ENCODE assay signal across 23 cellular contexts in the genomic region with DNA sequence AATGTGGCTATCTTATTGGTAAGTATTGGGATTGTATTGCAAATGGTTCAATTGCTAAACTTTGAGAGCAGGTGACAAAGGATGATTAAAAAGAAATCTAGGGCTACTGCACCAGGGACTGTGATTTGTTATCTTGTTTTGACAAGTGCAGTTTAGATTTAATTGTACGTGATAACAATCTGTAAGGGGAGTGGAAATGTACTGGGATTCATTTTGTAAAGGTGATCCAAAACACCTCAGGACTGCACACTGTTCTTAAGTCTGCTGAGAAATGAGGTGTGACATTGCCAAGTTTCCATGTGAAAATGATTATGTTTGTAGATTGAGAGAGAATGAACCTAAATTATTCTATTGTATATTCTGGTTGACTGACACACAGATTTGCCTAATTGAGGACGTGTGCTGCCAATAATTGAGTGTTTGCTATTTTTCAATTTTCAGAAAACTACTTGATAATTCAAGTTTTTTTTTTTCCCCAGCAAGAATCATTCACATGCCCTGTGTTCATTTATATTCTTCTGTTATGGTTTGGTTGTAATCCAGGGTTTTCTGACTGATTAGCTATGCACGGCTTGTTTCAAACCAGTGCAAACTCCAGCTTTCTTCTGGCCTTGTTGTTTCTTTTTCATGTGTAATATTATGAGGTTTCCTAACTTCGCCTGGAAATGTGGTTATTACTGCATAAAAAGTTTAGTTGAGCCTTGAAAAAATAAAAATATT.
"Had no signal": no experiment of that assay in that cellular context is flagged by ENCODE, and none has a peak within 500 bp of the region (broad histone marks: within the 10 kb centered on the region; RNA-seq: fewer than 3 reads in every experiment).

No MANE protein-coding gene starts in this region.

- H3K27ac ChIP-seq: RWPE1 had no signal

- H3K9me3 ChIP-seq: MG63 had no signal

- H3K36me3 ChIP-seq: MG63 had no signal

- ATAC-seq: Panc1, PC-3, T-helper 17 cell had no signal

- H3K4me3 ChIP-seq: MG63 had no signal

- DNase-seq: IMR-90; Karpas-422; KG1; MG63; NCI-H1092; NCI-H1105 treated with DMSO at 0.1 percent for 48 hours; NCI-H1436 treated with DMSO at 0.1 percent for 48 hours; NCI-H1694; NCI-H187 treated with DMSO at 0.1 percent for 48 hours; NCI-H2029 treated with DMSO at 0.1 percent for 48 hours; NCI-H2171 treated with DMSO at 0.1 percent for 48 hours; NCI-H345; NCI-H446 treated with DMSO at 0.1 percent for 48 hours; NCI-H510A treated with DMSO at 0.1 percent for 48 hours; NCI-H526; NCI-H748 treated with DMSO at 0.1 percent for 48 hours; NK-92 treated with Interleukin-12 subunit alpha and Interleukin-12 subunit beta, amount 100 ng/mL, for 24 hours; PC-3; SHP77; T-helper 1 cell; T-helper 17 cell had no signal

- H3K27me3 ChIP-seq: MG63 had no signal
